In genomic region chr10:109956454-109957091, GRCh38 we compare ENCODE assay signal across 8 cellular contexts. TPM values are rescaled to one million over a fixed set of nuclear protein-coding genes. Genes with fewer than 3 reads are reported as not detected.
DNase-seq lines count a peak whose midpoint lies in the region; ATAC-seq and TF ChIP-seq lines count a peak whose summit lies in the region.

No MANE protein-coding gene starts in this region.

- H3K4me2 ChIP-seq in GM23338 = no peak overlapping the region

- H3K9me3 Mint-ChIP-seq in GM23338 = no peaks in the 10 kb centered on the region

- peak overlapping the region; percentile 40; the same call in 1 of the 2 replicates for H3K27ac Mint-ChIP-seq in GM23338

- H4K20me1 ChIP-seq in GM23338 (replicated peaks; ENCODE audit: insufficient read depth) = no peaks in the 10 kb centered on the region

- peak; percentile 92 for ATAC-seq in GM23338
- peak; percentile 87 for ATAC-seq in stimulated activated naive CD8-positive, alpha-beta T cell treated with anti-CD3 and anti-CD28 coated beads, Interleukin-15, Interleukin-2, amounts not matched to agents 100 U/mL and 50 U/mL, for 24 hours

- no peaks in the 10 kb centered on the region for H3K9me3 ChIP-seq in right atrium auricular region

- no peak overlapping the region for H3K27ac ChIP-seq in GM23338 (ENCODE audit: low read depth)
- H3K27ac ChIP-seq in right atrium auricular region = no peak overlapping the region

- peak overlapping the region; percentile 44; the same call in 1 of the 2 replicates for H2AFZ ChIP-seq in GM23338

- peak; percentile 76 for TF ChIP-seq CTCF in GM06990 (IDR thresholded peaks at IDR 0.05; ENCODE audit: insufficient read depth, low read length, poor library complexity, severe bottlenecking)
- TF ChIP-seq CTCF in GM23338 (conservative IDR thresholded peaks at IDR 0.05; ENCODE audit: low read depth in 2 of 2) = peak; percentile 88 to 97
- peak; percentile 19 to 53 for TF ChIP-seq CTCF in right atrium auricular region (IDR thresholded peaks at IDR 0.05)

- H3K4me1 Mint-ChIP-seq in GM23338 = peaks cover 30% of the 10 kb centered on the region

- no peak overlapping the region for H3K4me3 ChIP-seq in GM06990 (replicated peaks; ENCODE audit: low read depth, low read length)
- no peak overlapping the region for H3K4me3 ChIP-seq in GM23338
- no peak overlapping the region for H3K4me3 ChIP-seq in right atrium auricular region

- H3K4me3 Mint-ChIP-seq in GM23338 = no peak overlapping the region

- H3K27me3 Mint-ChIP-seq in GM23338 (ENCODE audit: insufficient read depth, low read depth, poor library complexity) = peaks cover 1% of the 10 kb centered on the region

- no peaks in the 10 kb centered on the region for H3K9me2 ChIP-seq in GM23338 (ENCODE audit: insufficient read depth)

- H3K36me3 ChIP-seq in GM06990 (ENCODE audit: control insufficient read depth, insufficient read depth, low read length) (no peaks in the 10 kb centered on the region), GM23338 (ENCODE audit: insufficient read depth) (no peaks in the 10 kb centered on the region), right atrium auricular region (no peaks in the 10 kb centered on the region)

- H3F3A ChIP-seq in GM23338 (replicated peaks; ENCODE audit: low read depth) = no peaks in the 10 kb centered on the region

- H3K27me3 ChIP-seq in GM06990 (replicated peaks; ENCODE audit: control insufficient read depth, insufficient read depth, low read length) = no peaks in the 10 kb centered on the region
- no peaks in the 10 kb centered on the region for H3K27me3 ChIP-seq in GM23338 (ENCODE audit: insufficient read depth)
- H3K27me3 ChIP-seq in right atrium auricular region = no peaks in the 10 kb centered on the region

- H3K4me1 ChIP-seq in GM23338 (ENCODE audit: insufficient read depth) = peaks cover 14% of the 10 kb centered on the region; the same call in 1 of the 2 replicates
- peaks cover 0 to under 1% of the 10 kb centered on the region in 2 donors for H3K4me1 ChIP-seq in right atrium auricular region

- DNase-seq in AG08396 (ENCODE audit: low spot score) (peak; percentile 54), GM06990 (ENCODE audit: extremely low read depth, insufficient read length) (no peak), GM23338 (ENCODE audit: low spot score) (peak; percentile 88), HuH-7.5 (ENCODE audit: low spot score) (peak; percentile 40), UCSD-AML1 (lab: John Stamatoyannopoulos, UW; ENCODE audit: unreplicated experiment) (peak; percentile 11), right atrium auricular region (ENCODE audit: low spot score) (no peak), posterior vena cava (ENCODE audit: low spot score) (no peak)
- peak; percentile 26 for DNase-seq in stimulated activated naive CD8-positive, alpha-beta T cell treated with anti-CD3 and anti-CD28 coated beads, Interleukin-15, Interleukin-2, amounts not matched to agents 100 U/mL and 50 U/mL, for 24 hours

- no peaks in the 10 kb centered on the region for H3K36me3 Mint-ChIP-seq in GM23338 (ENCODE audit: low read depth)

- intact Hi-C loops in posterior vena cava (cut with DNase I) = no loop called here

- no peaks in the 10 kb centered on the region for H3K79me2 ChIP-seq in GM23338 (replicated peaks; ENCODE audit: insufficient read depth)

TF ChIP-seq in GM23338, 12 proteins besides CTCF, POLR2A, EP300 and RAD21 (continues in another document):
- TF ChIP-seq POLR2AphosphoS5 (IDR thresholded peaks at IDR 0.05; ENCODE audit: low read depth) = no peak
- no peak for TF ChIP-seq EZH2 (IDR thresholded peaks at IDR 0.05; ENCODE audit: low read depth, unreplicated experiment)
- no peak for TF ChIP-seq EZH2phosphoT487 (IDR thresholded peaks at IDR 0.05; ENCODE audit: unreplicated experiment)
- TF ChIP-seq CREB1 (CRISPR knock-in tag; IDR thresholded peaks at IDR 0.05; ENCODE audit: low read depth) = no peak
- TF ChIP-seq STAT1 (IDR thresholded peaks at IDR 0.05; ENCODE audit: unreplicated experiment) = no peak
- no peak for TF ChIP-seq ZNF114 (CRISPR knock-in tag; IDR thresholded peaks at IDR 0.05)
- no peak for TF ChIP-seq ZNF462 (CRISPR knock-in tag; IDR thresholded peaks at IDR 0.05)
- no peak for TF ChIP-seq JUNB (IDR thresholded peaks at IDR 0.05; ENCODE audit: unreplicated experiment)
- no peak for TF ChIP-seq NANOG (IDR thresholded peaks at IDR 0.05; ENCODE audit: borderline replicate concordance)
- TF ChIP-seq ETS1 (IDR thresholded peaks at IDR 0.05) = no peak

RNA-seq across cellular contexts. Expression of gene XPNPEP1, which starts 33.3 kb away (rescaled TPM):
- 55.8 and 60.5 TPM in 2 replicates for total RNA-seq in GM23338 (2014; rRNA removed; shearing (Covaris generic))
- polyA plus RNA-seq in GM23338 (2016; fragmentation: Nextera tagmentation; extraction: Ambion mirVana) = 16.4 and 17.5 TPM in 2 replicates
- total RNA-seq in right atrium auricular region (10 to 100 TPM; 41.2 to 45.2 TPM), posterior vena cava (10 to 100 TPM; 57.0 to 69.5 TPM)

RNA-seq across cellular contexts. Expression of gene ADD3, which starts 51.2 kb away (rescaled TPM):
- 75.1 and 767 TPM in 2 replicates for total RNA-seq in GM23338 (2014; rRNA removed; shearing (Covaris generic))
- 57.0 and 68.5 TPM in 2 replicates for polyA plus RNA-seq in GM23338 (2016; fragmentation: Nextera tagmentation; extraction: Ambion mirVana)
- total RNA-seq in right atrium auricular region = 100 to 1,000 TPM; 158 to 377 TPM
- total RNA-seq in posterior vena cava = 100 to 1,000 TPM in 1 of 2 donors, 10 to 100 TPM in 1; 95.0 to 116 TPM

Comparison
In these comparisons a context has a peak if more than half of its experiments do, and no peak if none do; other contexts are left out.
1. DNase-seq: peak in AG08396 (single experiment), GM23338 (single experiment), HuH-7.5 (single experiment), UCSD-AML1 (single experiment) and stimulated activated naive CD8-positive, alpha-beta T cell treated with anti-CD3 and anti-CD28 coated beads, Interleukin-15, Interleukin-2, amounts not matched to agents 100 U/mL and 50 U/mL, for 24 hours (single experiment); none in GM06990 (single experiment), right atrium auricular region (single experiment) and posterior vena cava (single experiment).
2. CTCF ChIP-seq: peak in every context shown above with its lines; median percentile 92 in GM23338; 76 in GM06990; 36 in right atrium auricular region.